Comparison of ENCODE assay signal across 9 cellular contexts in genomic region chr6:33692078-33692759, GRCh38. TPM values are rescaled to one million over a fixed set of nuclear protein-coding genes. Genes with fewer than 3 reads are reported as not detected.
DNase-seq lines count a peak whose midpoint lies in the region; ATAC-seq and TF ChIP-seq lines count a peak whose summit lies in the region.
"Had no signal": no experiment of that assay in that cellular context is flagged by ENCODE, and none has a peak within 500 bp of the region (broad histone marks: within the 10 kb centered on the region; RNA-seq: fewer than 3 reads in every experiment).

No MANE protein-coding gene starts in this region.

- no peaks in the 10 kb centered on the region for H3K27me3 Mint-ChIP-seq in activated CD4-positive, alpha-beta T cell treated with anti-CD3 and anti-CD28 coated beads for 36 hours
- H3K27me3 Mint-ChIP-seq in activated CD8-positive, alpha-beta T cell treated with anti-CD3 and anti-CD28 coated beads, Interleukin-2, amount 10 ng/mL, durations not matched to agents 7 days and 5 days (ENCODE audit: low read depth), result no peaks in the 10 kb centered on the region

- H3K4me1 Mint-ChIP-seq in activated CD4-positive, alpha-beta T cell treated with anti-CD3 and anti-CD28 coated beads for 36 hours, result peaks cover 63% of the 10 kb centered on the region
- peaks cover 67% of the 10 kb centered on the region for H3K4me1 Mint-ChIP-seq in activated CD8-positive, alpha-beta T cell treated with anti-CD3 and anti-CD28 coated beads, Interleukin-2, amount 10 ng/mL, durations not matched to agents 7 days and 5 days (ENCODE audit: low read depth)

- peaks cover 71% of the 10 kb centered on the region for H3K36me3 Mint-ChIP-seq in activated CD4-positive, alpha-beta T cell treated with anti-CD3 and anti-CD28 coated beads for 36 hours (ENCODE audit: low read depth)
- H3K36me3 Mint-ChIP-seq in activated CD8-positive, alpha-beta T cell treated with anti-CD3 and anti-CD28 coated beads, Interleukin-2, amount 10 ng/mL, durations not matched to agents 7 days and 5 days (ENCODE audit: low read depth), result peaks cover 81% of the 10 kb centered on the region

- H3K36me3 ChIP-seq in left ventricle myocardium inferior (peaks cover 28% of the 10 kb centered on the region), spleen (peaks cover 0 to 95% (median 59%) of the 10 kb centered on the region in 6 donors)

- intact Hi-C loops in activated CD4-positive, alpha-beta T cell treated with anti-CD3 and anti-CD28 coated beads for 36 hours (cut with DNase I, micrococcal nuclease), result loop anchor here in 1 of 2 experiments (5.0 kb wide), 1 partner anchor 240 kb away; the partner anchor contains the start of gene ZBTB9
- intact Hi-C loops in left ventricle myocardium inferior (cut with micrococcal nuclease) (no loop called here), spleen (cut with DNase I; ENCODE audit: low total_unique reads) (no loop called here)

- H3K4me3 ChIP-seq in left ventricle myocardium inferior, result peak overlapping the region; percentile 38
- no peak overlapping the region for H3K4me3 ChIP-seq in spleen

- no peaks in the 10 kb centered on the region for H3K9me3 Mint-ChIP-seq in activated CD4-positive, alpha-beta T cell treated with anti-CD3 and anti-CD28 coated beads for 36 hours (ENCODE audit: low read depth)
- no peaks in the 10 kb centered on the region for H3K9me3 Mint-ChIP-seq in activated CD8-positive, alpha-beta T cell treated with anti-CD3 and anti-CD28 coated beads, Interleukin-2, amount 10 ng/mL, durations not matched to agents 7 days and 5 days (ENCODE audit: insufficient read depth)

- 77 to 82% (median 80%) methylated on average over 9 to 12 of the region's 12 CpGs for WGBS in spleen, 5 donors

- POLR2A ChIA-PET in activated CD4-positive, alpha-beta T cell treated with anti-CD3 and anti-CD28 coated beads for 36 hours (lab: Charles Lee), result no interaction called here
- POLR2A ChIA-PET in activated CD8-positive, alpha-beta T cell treated with anti-CD3 and anti-CD28 coated beads, Interleukin-2, amount 10 ng/mL, durations not matched to agents 7 days and 5 days (lab: Charles Lee), result interaction anchor here (0.7 to 1.0 kb wide), 2 partner anchors 100 to 112 kb away, joined by 3 read pairs; partner anchors contain the start of gene BAK1

- ATAC-seq in activated CD4-positive, alpha-beta T cell treated with anti-CD3 and anti-CD28 coated beads for 36 hours, result no peak
- no peak for ATAC-seq in activated CD8-positive, alpha-beta T cell treated with anti-CD3 and anti-CD28 coated beads, Interleukin-2, amount 10 ng/mL, durations not matched to agents 7 days and 5 days
- ATAC-seq in GM18870 (IDR thresholded peaks at IDR 0.05; ENCODE audit: unreplicated experiment), result no peak

- H3K27ac ChIP-seq in left ventricle myocardium inferior (replicated peaks), result peak overlapping the region; percentile 90
- H3K27ac ChIP-seq in spleen, result peak overlapping the region; percentile 47 to 91 (median 81)

- no peak for DNase-seq in activated CD4-positive, alpha-beta T cell treated with anti-CD3 and anti-CD28 coated beads for 36 hours
- no peak for DNase-seq in activated CD4-positive, alpha-beta T cell treated with anti-CD3 and anti-CD28 coated beads for 1 hour
- DNase-seq in activated CD8-positive, alpha-beta T cell treated with anti-CD3 and anti-CD28 coated beads, Interleukin-2, amount 10 ng/mL, durations not matched to agents 7 days and 5 days, result no peak
- DNase-seq in left ventricle myocardium inferior (peak; percentile 71), spleen (no peak), RPMI8226 (no peak)
- DNase-seq in stimulated activated CD4-positive, alpha-beta T cell treated with anti-CD3 and anti-CD28 coated beads, Interleukin-12 subunit alpha, Interleukin-12 subunit beta, amount 100 ng/mL, for 4 hours, result no peak
- DNase-seq: NCI-H524 treated with DMSO at 0.1 percent for 48 hours had no signal

- H3K9me3 ChIP-seq in left ventricle myocardium inferior (replicated peaks), result no peaks in the 10 kb centered on the region
- no peaks in the 10 kb centered on the region for H3K9me3 ChIP-seq in spleen

- H3K27ac Mint-ChIP-seq in activated CD4-positive, alpha-beta T cell treated with anti-CD3 and anti-CD28 coated beads for 36 hours, result peak overlapping the region; percentile 87
- H3K27ac Mint-ChIP-seq in activated CD8-positive, alpha-beta T cell treated with anti-CD3 and anti-CD28 coated beads, Interleukin-2, amount 10 ng/mL, durations not matched to agents 7 days and 5 days, result peak overlapping the region; percentile 94

- H3K4me1 ChIP-seq in left ventricle myocardium inferior, result peaks cover 72% of the 10 kb centered on the region
- peaks cover 48 to 73% (median 57%) of the 10 kb centered on the region in 6 donors for H3K4me1 ChIP-seq in spleen

- H3K4me3 Mint-ChIP-seq in activated CD4-positive, alpha-beta T cell treated with anti-CD3 and anti-CD28 coated beads for 36 hours, result no peak overlapping the region
- H3K4me3 Mint-ChIP-seq in activated CD8-positive, alpha-beta T cell treated with anti-CD3 and anti-CD28 coated beads, Interleukin-2, amount 10 ng/mL, durations not matched to agents 7 days and 5 days, result peak overlapping the region; percentile 48

- no peak for TF ChIP-seq POLR2A in spleen (IDR thresholded peaks at IDR 0.05)

- no peaks in the 10 kb centered on the region for H3K27me3 ChIP-seq in left ventricle myocardium inferior (ENCODE audit: low read depth)
- no peaks in the 10 kb centered on the region for H3K27me3 ChIP-seq in spleen (replicated peaks in 1 of 7)

- CTCF ChIA-PET in activated CD4-positive, alpha-beta T cell treated with anti-CD3 and anti-CD28 coated beads for 36 hours (lab: Charles Lee), result interaction anchor here (0.8 to 2.7 kb wide), 4 partner anchors 9 to 102 kb away, joined by 3 to 14 read pairs (median 6); partner anchors contain the start of gene UQCC2
- CTCF ChIA-PET in activated CD8-positive, alpha-beta T cell treated with anti-CD3 and anti-CD28 coated beads, Interleukin-2, amount 10 ng/mL, durations not matched to agents 7 days and 5 days (lab: Charles Lee), result interaction anchor here (1.9 to 5.3 kb wide), 3 partner anchors 8 to 19 kb away, joined by 4 to 19 read pairs (median 9); partner anchors contain the start of gene UQCC2

- TF ChIP-seq CTCF in left ventricle myocardium inferior (IDR thresholded peaks at IDR 0.05; ENCODE audit: borderline replicate concordance) (no peak), spleen (IDR thresholded peaks at IDR 0.05 in 8 of 11, conservative IDR thresholded peaks at IDR 0.05 in 3 of 11) (no peak)

RNA-seq across cellular contexts. Expression of gene UQCC2, which starts 19.3 kb away (rescaled TPM):
- 100 to 1,000 TPM; 141 to 147 TPM for total RNA-seq in activated CD4-positive, alpha-beta T cell treated with anti-CD3 and anti-CD28 coated beads for 36 hours
- 10 to 100 TPM; 88.1 to 89.6 TPM for total RNA-seq in activated CD8-positive, alpha-beta T cell treated with anti-CD3 and anti-CD28 coated beads, Interleukin-2, amount 10 ng/mL, durations not matched to agents 7 days and 5 days
- total RNA-seq in left ventricle myocardium inferior (199 TPM), spleen (10 to 100 TPM in 6 of 7 donors, 1 to 10 TPM in 1; 8.7 to 34.8 (median 22.4) TPM)
- 10 to 100 TPM; 58.7 to 77.0 (median 66.4) TPM for polyA plus RNA-seq in spleen

RNA-seq across cellular contexts. Expression of gene IP6K3, which starts 54.5 kb away (rescaled TPM):
- not detected for total RNA-seq in activated CD4-positive, alpha-beta T cell treated with anti-CD3 and anti-CD28 coated beads for 36 hours
- total RNA-seq in activated CD8-positive, alpha-beta T cell treated with anti-CD3 and anti-CD28 coated beads, Interleukin-2, amount 10 ng/mL, durations not matched to agents 7 days and 5 days, result not detected
- 42.0 TPM for total RNA-seq in left ventricle myocardium inferior
- total RNA-seq in spleen, result 1 to 10 TPM in 6 of 7 donors, under 1 TPM in 1; 0.70 to 5.8 (median 2.7) TPM
- under 1 TPM; 0.30 to 0.64 (median 0.36) TPM for polyA plus RNA-seq in spleen
